Comparison of ENCODE assay signal across 2 cellular contexts in the genomic region with DNA sequence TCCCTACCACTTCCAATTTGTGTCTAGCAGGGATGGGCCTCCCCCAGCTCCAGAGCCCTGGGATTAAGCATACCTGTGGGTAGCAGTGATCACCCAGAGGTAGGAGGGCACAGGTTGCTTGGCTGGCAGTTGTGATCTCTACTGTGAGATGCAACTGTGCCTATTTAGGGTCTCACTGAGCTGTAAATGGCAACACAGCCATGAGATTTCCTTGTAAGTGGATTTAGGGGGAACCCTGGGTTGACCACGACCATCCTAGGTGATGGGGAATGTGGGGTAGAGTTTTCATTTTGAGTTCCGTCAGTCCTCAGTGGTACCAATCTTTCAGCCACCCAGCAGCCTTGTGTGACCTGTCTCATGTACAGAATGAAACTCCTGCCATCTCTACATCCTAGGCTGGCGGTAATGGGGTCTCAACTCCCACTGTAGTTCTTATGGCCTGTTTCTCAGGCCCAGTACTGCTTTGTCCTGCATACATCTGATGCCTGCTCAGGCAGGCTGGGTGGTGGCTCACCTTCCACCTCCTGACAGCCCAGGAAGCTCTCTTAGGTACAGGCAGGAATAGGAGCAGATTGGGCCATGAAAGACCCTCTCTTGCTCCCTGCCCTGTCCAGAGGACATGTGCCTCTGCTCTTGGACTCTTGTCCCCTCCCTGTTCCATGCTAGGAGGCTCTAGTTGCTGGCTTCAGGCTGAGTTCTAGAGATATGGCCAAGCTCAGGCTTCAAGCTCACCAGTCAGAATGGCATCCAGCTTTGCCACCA.
TF ChIP-seq lines count a peak whose summit lies in the region.

No MANE protein-coding gene starts in this region.

TF ChIP-seq in WTC11, 78 proteins besides CTCF, POLR2A, EP300 and RAD21 (continues in another document):
- TF ChIP-seq TP53 (CRISPR knock-in tag; IDR thresholded peaks at IDR 0.05) (no peak), PRRX2 (CRISPR knock-in tag; IDR thresholded peaks at IDR 0.05) (0 out of 2 replicates have a peak, but pooled peaks have one; percentile 62), ELF4 (CRISPR knock-in tag; IDR thresholded peaks at IDR 0.05; ENCODE audit: low read depth) (no peak), FOXJ3 (CRISPR knock-in tag; IDR thresholded peaks at IDR 0.05; ENCODE audit: borderline replicate concordance) (no peak), NFE2L1 (CRISPR knock-in tag; IDR thresholded peaks at IDR 0.05) (no peak)
- TF ChIP-seq, protein P1, sequence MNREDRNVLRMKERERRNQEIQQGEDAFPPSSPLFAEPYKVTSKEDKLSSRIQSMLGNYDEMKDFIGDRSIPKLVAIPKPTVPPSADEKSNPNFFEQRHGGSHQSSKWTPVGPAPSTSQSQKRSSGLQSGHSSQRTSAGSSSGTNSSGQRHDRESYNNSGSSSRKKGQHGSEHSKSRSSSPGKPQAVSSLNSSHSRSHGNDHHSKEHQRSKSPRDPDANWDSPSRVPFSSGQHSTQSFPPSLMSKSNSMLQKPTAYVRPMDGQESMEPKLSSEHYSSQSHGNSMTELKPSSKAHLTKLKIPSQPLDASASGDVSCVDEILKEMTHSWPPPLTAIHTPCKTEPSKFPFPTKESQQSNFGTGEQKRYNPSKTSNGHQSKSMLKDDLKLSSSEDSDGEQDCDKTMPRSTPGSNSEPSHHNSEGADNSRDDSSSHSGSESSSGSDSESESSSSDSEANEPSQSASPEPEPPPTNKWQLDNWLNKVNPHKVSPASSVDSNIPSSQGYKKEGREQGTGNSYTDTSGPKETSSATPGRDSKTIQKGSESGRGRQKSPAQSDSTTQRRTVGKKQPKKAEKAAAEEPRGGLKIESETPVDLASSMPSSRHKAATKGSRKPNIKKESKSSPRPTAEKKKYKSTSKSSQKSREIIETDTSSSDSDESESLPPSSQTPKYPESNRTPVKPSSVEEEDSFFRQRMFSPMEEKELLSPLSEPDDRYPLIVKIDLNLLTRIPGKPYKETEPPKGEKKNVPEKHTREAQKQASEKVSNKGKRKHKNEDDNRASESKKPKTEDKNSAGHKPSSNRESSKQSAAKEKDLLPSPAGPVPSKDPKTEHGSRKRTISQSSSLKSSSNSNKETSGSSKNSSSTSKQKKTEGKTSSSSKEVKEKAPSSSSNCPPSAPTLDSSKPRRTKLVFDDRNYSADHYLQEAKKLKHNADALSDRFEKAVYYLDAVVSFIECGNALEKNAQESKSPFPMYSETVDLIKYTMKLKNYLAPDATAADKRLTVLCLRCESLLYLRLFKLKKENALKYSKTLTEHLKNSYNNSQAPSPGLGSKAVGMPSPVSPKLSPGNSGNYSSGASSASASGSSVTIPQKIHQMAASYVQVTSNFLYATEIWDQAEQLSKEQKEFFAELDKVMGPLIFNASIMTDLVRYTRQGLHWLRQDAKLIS (CRISPR knock-in tag; IDR thresholded peaks at IDR 0.05; ENCODE audit: borderline replicate concordance) = no peak
- TF ChIP-seq, protein P2, sequence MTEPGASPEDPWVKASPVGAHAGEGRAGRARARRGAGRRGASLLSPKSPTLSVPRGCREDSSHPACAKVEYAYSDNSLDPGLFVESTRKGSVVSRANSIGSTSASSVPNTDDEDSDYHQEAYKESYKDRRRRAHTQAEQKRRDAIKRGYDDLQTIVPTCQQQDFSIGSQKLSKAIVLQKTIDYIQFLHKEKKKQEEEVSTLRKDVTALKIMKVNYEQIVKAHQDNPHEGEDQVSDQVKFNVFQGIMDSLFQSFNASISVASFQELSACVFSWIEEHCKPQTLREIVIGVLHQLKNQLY (CRISPR knock-in tag; IDR thresholded peaks at IDR 0.05) = no peak
- TF ChIP-seq, protein P3, sequence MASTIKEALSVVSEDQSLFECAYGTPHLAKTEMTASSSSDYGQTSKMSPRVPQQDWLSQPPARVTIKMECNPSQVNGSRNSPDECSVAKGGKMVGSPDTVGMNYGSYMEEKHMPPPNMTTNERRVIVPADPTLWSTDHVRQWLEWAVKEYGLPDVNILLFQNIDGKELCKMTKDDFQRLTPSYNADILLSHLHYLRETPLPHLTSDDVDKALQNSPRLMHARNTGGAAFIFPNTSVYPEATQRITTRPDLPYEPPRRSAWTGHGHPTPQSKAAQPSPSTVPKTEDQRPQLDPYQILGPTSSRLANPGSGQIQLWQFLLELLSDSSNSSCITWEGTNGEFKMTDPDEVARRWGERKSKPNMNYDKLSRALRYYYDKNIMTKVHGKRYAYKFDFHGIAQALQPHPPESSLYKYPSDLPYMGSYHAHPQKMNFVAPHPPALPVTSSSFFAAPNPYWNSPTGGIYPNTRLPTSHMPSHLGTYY (CRISPR knock-in tag; IDR thresholded peaks at IDR 0.05) = peak; percentile 42; the same call in 1 of the 2 replicates
- TF ChIP-seq, protein P4, sequence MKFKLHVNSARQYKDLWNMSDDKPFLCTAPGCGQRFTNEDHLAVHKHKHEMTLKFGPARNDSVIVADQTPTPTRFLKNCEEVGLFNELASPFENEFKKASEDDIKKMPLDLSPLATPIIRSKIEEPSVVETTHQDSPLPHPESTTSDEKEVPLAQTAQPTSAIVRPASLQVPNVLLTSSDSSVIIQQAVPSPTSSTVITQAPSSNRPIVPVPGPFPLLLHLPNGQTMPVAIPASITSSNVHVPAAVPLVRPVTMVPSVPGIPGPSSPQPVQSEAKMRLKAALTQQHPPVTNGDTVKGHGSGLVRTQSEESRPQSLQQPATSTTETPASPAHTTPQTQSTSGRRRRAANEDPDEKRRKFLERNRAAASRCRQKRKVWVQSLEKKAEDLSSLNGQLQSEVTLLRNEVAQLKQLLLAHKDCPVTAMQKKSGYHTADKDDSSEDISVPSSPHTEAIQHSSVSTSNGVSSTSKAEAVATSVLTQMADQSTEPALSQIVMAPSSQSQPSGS (CRISPR knock-in tag; IDR thresholded peaks at IDR 0.05; ENCODE audit: borderline replicate concordance, low read depth) = no peak
- TF ChIP-seq, protein P5, sequence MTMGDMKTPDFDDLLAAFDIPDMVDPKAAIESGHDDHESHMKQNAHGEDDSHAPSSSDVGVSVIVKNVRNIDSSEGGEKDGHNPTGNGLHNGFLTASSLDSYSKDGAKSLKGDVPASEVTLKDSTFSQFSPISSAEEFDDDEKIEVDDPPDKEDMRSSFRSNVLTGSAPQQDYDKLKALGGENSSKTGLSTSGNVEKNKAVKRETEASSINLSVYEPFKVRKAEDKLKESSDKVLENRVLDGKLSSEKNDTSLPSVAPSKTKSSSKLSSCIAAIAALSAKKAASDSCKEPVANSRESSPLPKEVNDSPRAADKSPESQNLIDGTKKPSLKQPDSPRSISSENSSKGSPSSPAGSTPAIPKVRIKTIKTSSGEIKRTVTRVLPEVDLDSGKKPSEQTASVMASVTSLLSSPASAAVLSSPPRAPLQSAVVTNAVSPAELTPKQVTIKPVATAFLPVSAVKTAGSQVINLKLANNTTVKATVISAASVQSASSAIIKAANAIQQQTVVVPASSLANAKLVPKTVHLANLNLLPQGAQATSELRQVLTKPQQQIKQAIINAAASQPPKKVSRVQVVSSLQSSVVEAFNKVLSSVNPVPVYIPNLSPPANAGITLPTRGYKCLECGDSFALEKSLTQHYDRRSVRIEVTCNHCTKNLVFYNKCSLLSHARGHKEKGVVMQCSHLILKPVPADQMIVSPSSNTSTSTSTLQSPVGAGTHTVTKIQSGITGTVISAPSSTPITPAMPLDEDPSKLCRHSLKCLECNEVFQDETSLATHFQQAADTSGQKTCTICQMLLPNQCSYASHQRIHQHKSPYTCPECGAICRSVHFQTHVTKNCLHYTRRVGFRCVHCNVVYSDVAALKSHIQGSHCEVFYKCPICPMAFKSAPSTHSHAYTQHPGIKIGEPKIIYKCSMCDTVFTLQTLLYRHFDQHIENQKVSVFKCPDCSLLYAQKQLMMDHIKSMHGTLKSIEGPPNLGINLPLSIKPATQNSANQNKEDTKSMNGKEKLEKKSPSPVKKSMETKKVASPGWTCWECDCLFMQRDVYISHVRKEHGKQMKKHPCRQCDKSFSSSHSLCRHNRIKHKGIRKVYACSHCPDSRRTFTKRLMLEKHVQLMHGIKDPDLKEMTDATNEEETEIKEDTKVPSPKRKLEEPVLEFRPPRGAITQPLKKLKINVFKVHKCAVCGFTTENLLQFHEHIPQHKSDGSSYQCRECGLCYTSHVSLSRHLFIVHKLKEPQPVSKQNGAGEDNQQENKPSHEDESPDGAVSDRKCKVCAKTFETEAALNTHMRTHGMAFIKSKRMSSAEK (CRISPR knock-in tag; IDR thresholded peaks at IDR 0.05; ENCODE audit: borderline replicate concordance) = peak; percentile 75

TF ChIP-seq in HepG2, 621 proteins besides CTCF, POLR2A, EP300 and RAD21 (continues in another document):
- TF ChIP-seq ASH2L (IDR thresholded peaks at IDR 0.05; ENCODE audit: insufficient read length, low read depth, low read length) (no peak), RORA (CRISPR knock-in tag; IDR thresholded peaks at IDR 0.05) (no peak), ZBTB20 (CRISPR knock-in tag; IDR thresholded peaks at IDR 0.05; ENCODE audit: borderline replicate concordance, low read depth) (no peak), KLF15 (CRISPR knock-in tag; IDR thresholded peaks at IDR 0.05; ENCODE audit: borderline replicate concordance) (no peak), IKZF1 (IDR thresholded peaks at IDR 0.05) (no peak), SMARCE1 (IDR thresholded peaks at IDR 0.05; ENCODE audit: borderline replicate concordance) (no peak), MEIS2 (CRISPR knock-in tag; IDR thresholded peaks at IDR 0.05) (no peak), GATAD2A (CRISPR knock-in tag; IDR thresholded peaks at IDR 0.05) (no peak), ZNF619 (CRISPR knock-in tag; IDR thresholded peaks at IDR 0.05) (no peak), ZNF7 (CRISPR knock-in tag; IDR thresholded peaks at IDR 0.05) (no peak), SKI (IDR thresholded peaks at IDR 0.05; ENCODE audit: partially characterized antibody) (no peak), ZNF616 (CRISPR knock-in tag; IDR thresholded peaks at IDR 0.05; ENCODE audit: low read depth) (no peak), RBM22 (optimal IDR thresholded peaks at IDR 0.05; ENCODE audit: low read length) (peak; percentile 7), ZNF12 (CRISPR knock-in tag; IDR thresholded peaks at IDR 0.05) (no peak), POLR2AphosphoS5 (IDR thresholded peaks at IDR 0.05; ENCODE audit: low read depth, low read length) (peak; percentile 18; the same call in 1 of the 2 replicates)
- TF ChIP-seq, protein P6, sequence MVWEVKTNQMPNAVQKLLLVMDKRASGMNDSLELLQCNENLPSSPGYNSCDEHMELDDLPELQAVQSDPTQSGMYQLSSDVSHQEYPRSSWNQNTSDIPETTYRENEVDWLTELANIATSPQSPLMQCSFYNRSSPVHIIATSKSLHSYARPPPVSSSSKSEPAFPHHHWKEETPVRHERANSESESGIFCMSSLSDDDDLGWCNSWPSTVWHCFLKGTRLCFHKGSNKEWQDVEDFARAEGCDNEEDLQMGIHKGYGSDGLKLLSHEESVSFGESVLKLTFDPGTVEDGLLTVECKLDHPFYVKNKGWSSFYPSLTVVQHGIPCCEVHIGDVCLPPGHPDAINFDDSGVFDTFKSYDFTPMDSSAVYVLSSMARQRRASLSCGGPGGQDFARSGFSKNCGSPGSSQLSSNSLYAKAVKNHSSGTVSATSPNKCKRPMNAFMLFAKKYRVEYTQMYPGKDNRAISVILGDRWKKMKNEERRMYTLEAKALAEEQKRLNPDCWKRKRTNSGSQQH (CRISPR knock-in tag; IDR thresholded peaks at IDR 0.05; ENCODE audit: low read depth) = no peak
- TF ChIP-seq, protein P7, sequence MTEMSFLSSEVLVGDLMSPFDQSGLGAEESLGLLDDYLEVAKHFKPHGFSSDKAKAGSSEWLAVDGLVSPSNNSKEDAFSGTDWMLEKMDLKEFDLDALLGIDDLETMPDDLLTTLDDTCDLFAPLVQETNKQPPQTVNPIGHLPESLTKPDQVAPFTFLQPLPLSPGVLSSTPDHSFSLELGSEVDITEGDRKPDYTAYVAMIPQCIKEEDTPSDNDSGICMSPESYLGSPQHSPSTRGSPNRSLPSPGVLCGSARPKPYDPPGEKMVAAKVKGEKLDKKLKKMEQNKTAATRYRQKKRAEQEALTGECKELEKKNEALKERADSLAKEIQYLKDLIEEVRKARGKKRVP (CRISPR knock-in tag; IDR thresholded peaks at IDR 0.05) = no peak
- TF ChIP-seq, protein P8, sequence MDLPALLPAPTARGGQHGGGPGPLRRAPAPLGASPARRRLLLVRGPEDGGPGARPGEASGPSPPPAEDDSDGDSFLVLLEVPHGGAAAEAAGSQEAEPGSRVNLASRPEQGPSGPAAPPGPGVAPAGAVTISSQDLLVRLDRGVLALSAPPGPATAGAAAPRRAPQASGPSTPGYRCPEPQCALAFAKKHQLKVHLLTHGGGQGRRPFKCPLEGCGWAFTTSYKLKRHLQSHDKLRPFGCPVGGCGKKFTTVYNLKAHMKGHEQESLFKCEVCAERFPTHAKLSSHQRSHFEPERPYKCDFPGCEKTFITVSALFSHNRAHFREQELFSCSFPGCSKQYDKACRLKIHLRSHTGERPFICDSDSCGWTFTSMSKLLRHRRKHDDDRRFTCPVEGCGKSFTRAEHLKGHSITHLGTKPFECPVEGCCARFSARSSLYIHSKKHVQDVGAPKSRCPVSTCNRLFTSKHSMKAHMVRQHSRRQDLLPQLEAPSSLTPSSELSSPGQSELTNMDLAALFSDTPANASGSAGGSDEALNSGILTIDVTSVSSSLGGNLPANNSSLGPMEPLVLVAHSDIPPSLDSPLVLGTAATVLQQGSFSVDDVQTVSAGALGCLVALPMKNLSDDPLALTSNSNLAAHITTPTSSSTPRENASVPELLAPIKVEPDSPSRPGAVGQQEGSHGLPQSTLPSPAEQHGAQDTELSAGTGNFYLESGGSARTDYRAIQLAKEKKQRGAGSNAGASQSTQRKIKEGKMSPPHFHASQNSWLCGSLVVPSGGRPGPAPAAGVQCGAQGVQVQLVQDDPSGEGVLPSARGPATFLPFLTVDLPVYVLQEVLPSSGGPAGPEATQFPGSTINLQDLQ (CRISPR knock-in tag; IDR thresholded peaks at IDR 0.05) = no peak
- TF ChIP-seq, protein P9, sequence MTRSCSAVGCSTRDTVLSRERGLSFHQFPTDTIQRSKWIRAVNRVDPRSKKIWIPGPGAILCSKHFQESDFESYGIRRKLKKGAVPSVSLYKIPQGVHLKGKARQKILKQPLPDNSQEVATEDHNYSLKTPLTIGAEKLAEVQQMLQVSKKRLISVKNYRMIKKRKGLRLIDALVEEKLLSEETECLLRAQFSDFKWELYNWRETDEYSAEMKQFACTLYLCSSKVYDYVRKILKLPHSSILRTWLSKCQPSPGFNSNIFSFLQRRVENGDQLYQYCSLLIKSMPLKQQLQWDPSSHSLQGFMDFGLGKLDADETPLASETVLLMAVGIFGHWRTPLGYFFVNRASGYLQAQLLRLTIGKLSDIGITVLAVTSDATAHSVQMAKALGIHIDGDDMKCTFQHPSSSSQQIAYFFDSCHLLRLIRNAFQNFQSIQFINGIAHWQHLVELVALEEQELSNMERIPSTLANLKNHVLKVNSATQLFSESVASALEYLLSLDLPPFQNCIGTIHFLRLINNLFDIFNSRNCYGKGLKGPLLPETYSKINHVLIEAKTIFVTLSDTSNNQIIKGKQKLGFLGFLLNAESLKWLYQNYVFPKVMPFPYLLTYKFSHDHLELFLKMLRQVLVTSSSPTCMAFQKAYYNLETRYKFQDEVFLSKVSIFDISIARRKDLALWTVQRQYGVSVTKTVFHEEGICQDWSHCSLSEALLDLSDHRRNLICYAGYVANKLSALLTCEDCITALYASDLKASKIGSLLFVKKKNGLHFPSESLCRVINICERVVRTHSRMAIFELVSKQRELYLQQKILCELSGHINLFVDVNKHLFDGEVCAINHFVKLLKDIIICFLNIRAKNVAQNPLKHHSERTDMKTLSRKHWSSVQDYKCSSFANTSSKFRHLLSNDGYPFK (CRISPR knock-in tag; IDR thresholded peaks at IDR 0.05; ENCODE audit: borderline replicate concordance) = no peak
- TF ChIP-seq, protein P10, sequence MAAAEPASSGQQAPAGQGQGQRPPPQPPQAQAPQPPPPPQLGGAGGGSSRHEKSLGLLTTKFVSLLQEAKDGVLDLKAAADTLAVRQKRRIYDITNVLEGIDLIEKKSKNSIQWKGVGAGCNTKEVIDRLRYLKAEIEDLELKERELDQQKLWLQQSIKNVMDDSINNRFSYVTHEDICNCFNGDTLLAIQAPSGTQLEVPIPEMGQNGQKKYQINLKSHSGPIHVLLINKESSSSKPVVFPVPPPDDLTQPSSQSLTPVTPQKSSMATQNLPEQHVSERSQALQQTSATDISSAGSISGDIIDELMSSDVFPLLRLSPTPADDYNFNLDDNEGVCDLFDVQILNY (CRISPR knock-in tag; conservative IDR thresholded peaks at IDR 0.05) = no peak
